In genomic region chr2:63992061-63992685, GRCh38 we compare ENCODE assay signal across 12 cellular contexts.
"Had no signal": no experiment of that assay in that cellular context is flagged by ENCODE, and none has a peak within 500 bp of the region (broad histone marks: within the 10 kb centered on the region; RNA-seq: fewer than 3 reads in every experiment).

No MANE protein-coding gene starts in this region.

- H3K4me3 ChIP-seq: ascending aorta, lung, mucosa of descending colon had no signal

- ATAC-seq: activated CD8-positive, alpha-beta T cell treated with anti-CD3 and anti-CD28 coated beads, Interleukin-2, amount 10 ng/mL, durations not matched to agents 7 days and 5 days; mucosa of descending colon; naive thymus-derived CD8-positive, alpha-beta T cell; T-cell had no signal

- DNase-seq: activated CD4-positive, alpha-beta T cell treated with anti-CD3 and anti-CD28 coated beads for 4 hours; activated CD8-positive, alpha-beta memory T cell treated with anti-CD3 and anti-CD28 coated beads, Interleukin-2, amount 50 U/mL, for 48 hours; activated CD8-positive, alpha-beta T cell treated with anti-CD3 and anti-CD28 coated beads, Interleukin-2, amount 10 ng/mL, durations not matched to agents 7 days and 5 days; hypothalamus; mucosa of descending colon; naive thymus-derived CD8-positive, alpha-beta T cell; nucleus accumbens; stimulated activated CD4-positive, alpha-beta T cell treated with anti-CD3 and anti-CD28 coated beads, Interleukin-4, amount 100 ng/mL, for 4 hours; T-cell; T1000 had no signal

- H3K27ac ChIP-seq: ascending aorta had no signal

- H3K4me3 Mint-ChIP-seq: activated CD8-positive, alpha-beta T cell treated with anti-CD3 and anti-CD28 coated beads, Interleukin-2, amount 10 ng/mL, durations not matched to agents 7 days and 5 days; naive thymus-derived CD8-positive, alpha-beta T cell; T-cell had no signal

- H3K27me3 ChIP-seq: ascending aorta had no signal

- H3K9me3 ChIP-seq: mucosa of descending colon had no signal

- H3K27me3 Mint-ChIP-seq: naive thymus-derived CD8-positive, alpha-beta T cell; T-cell had no signal

- H3K36me3 ChIP-seq: ascending aorta had no signal

- H3K4me1 ChIP-seq: ascending aorta had no signal

- H3K27ac Mint-ChIP-seq: activated CD8-positive, alpha-beta T cell treated with anti-CD3 and anti-CD28 coated beads, Interleukin-2, amount 10 ng/mL, durations not matched to agents 7 days and 5 days; T-cell had no signal
